Comparison of ENCODE assay signal across 1 cellular context in the genomic region with DNA sequence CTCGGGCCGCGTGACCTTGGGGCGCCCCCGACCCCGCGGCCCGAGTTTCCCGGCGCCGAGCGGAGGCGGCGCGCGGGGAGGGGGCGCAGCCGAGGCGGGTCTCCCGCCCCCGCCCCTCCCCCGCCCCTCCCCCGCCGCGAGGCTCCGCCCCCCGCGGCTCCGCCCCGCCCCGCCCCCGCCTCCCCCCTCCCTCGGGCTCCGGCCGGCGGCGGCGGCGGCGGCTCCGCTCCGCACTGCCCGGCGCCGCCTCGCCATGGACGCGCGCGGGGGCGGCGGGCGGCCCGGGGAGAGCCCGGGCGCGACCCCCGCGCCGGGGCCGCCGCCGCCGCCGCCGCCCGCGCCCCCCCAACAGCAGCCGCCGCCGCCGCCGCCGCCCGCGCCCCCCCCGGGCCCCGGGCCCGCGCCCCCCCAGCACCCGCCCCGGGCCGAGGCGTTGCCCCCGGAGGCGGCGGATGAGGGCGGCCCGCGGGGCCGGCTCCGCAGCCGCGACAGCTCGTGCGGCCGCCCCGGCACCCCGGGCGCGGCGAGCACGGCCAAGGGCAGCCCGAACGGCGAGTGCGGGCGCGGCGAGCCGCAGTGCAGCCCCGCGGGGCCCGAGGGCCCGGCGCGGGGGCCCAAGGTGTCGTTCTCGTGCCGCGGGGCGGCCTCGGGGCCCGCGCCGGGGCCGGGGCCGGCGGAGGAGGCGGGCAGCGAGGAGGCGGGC.
TF ChIP-seq lines count a peak whose summit lies in the region.

A gene (plus strand): TSS at position 189 of the 703 bp plus-strand sequence. CDS start 65 bp downstream, at position 254.

TF ChIP-seq in H1, 55 proteins besides CTCF, POLR2A, EP300 and RAD21:
- TF ChIP-seq EZH2 (IDR thresholded peaks at IDR 0.05; ENCODE audit: low read depth, low read length, severe bottlenecking), result no peak
- no peak for TF ChIP-seq SIX5 (IDR thresholded peaks at IDR 0.05; ENCODE audit: low read depth, low read length)
- no peak for TF ChIP-seq POU5F1 (IDR thresholded peaks at IDR 0.05; ENCODE audit: low read depth, low read length)
- TF ChIP-seq GABPA (IDR thresholded peaks at IDR 0.05; ENCODE audit: borderline replicate concordance, insufficient read depth, low read length), result no peak
- no peak for TF ChIP-seq KDM4A (IDR thresholded peaks at IDR 0.05; ENCODE audit: low read depth, low read length, severe bottlenecking)
- no peak for TF ChIP-seq ZNF274 (IDR thresholded peaks at IDR 0.05; ENCODE audit: borderline replicate concordance, extremely low read depth, low read length)
- TF ChIP-seq EGR1 (IDR thresholded peaks at IDR 0.05; ENCODE audit: borderline replicate concordance, low read depth, low read length), result no peak
- TF ChIP-seq, protein P1, sequence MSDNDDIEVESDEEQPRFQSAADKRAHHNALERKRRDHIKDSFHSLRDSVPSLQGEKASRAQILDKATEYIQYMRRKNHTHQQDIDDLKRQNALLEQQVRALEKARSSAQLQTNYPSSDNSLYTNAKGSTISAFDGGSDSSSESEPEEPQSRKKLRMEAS (IDR thresholded peaks at IDR 0.05), result no peak
- TF ChIP-seq NANOG (IDR thresholded peaks at IDR 0.05; ENCODE audit: insufficient read depth, low read depth, low read length, poor library complexity, severe bottlenecking), result no peak
- TF ChIP-seq ASH2L (IDR thresholded peaks at IDR 0.05; ENCODE audit: low read length), result no peak
- no peak for TF ChIP-seq RXRA (IDR thresholded peaks at IDR 0.05; ENCODE audit: insufficient read depth, low read depth, low read length)
- TF ChIP-seq SRF (IDR thresholded peaks at IDR 0.05; ENCODE audit: low read depth, low read length), result no peak
- TF ChIP-seq CEBPB (IDR thresholded peaks at IDR 0.05; ENCODE audit: low read depth, low read length), result no peak
- no peak for TF ChIP-seq TBP (IDR thresholded peaks at IDR 0.05; ENCODE audit: low read depth, low read length)
- no peak for TF ChIP-seq PHF8 (conservative IDR thresholded peaks at IDR 0.05; ENCODE audit: low read depth, low read length)
- TF ChIP-seq NRF1 (IDR thresholded peaks at IDR 0.05; ENCODE audit: low read depth, low read length), result no peak
- no peak for TF ChIP-seq SP2 (IDR thresholded peaks at IDR 0.05; ENCODE audit: low read length)
- no peak for TF ChIP-seq TAF7 (optimal IDR thresholded peaks at IDR 0.05; ENCODE audit: borderline replicate concordance, low read depth, low read length)
- no peak for TF ChIP-seq RNF2 (IDR thresholded peaks at IDR 0.05; ENCODE audit: borderline replicate concordance, low read depth, low read length, missing control alignments, poor library complexity, severe bottlenecking)
- TF ChIP-seq SIRT6 (IDR thresholded peaks at IDR 0.05; ENCODE audit: low read length), result no peak
